In genomic region chr10:71347587-71348395, GRCh38 we compare ENCODE assay signal across 1 cellular context.
TF ChIP-seq lines count a peak whose summit lies in the region.

No MANE protein-coding gene starts in this region.

TF ChIP-seq in HepG2, 621 proteins besides CTCF, POLR2A, EP300 and RAD21 (continued from another document and continues in another):
- no peak for TF ChIP-seq GFI1 (CRISPR knock-in tag; IDR thresholded peaks at IDR 0.05; ENCODE audit: borderline replicate concordance)
- no peak for TF ChIP-seq FOXA1 (IDR thresholded peaks at IDR 0.05)
- TF ChIP-seq FOXA1 (CRISPR knock-in tag; IDR thresholded peaks at IDR 0.05): peak; percentile 93
- TF ChIP-seq MLX (CRISPR knock-in tag; IDR thresholded peaks at IDR 0.05): peak; percentile 64; the same call in 1 of the 2 replicates
- TF ChIP-seq GABPB1 (CRISPR knock-in tag; IDR thresholded peaks at IDR 0.05): peak; percentile 81
- TF ChIP-seq ZNF343 (CRISPR knock-in tag; IDR thresholded peaks at IDR 0.05): peak; percentile 85; the same call in 1 of the 2 replicates
- peak; percentile 83; the same call in 1 of the 2 replicates for TF ChIP-seq ZNF264 (CRISPR knock-in tag; IDR thresholded peaks at IDR 0.05)
- 0 out of 2 replicates have a peak, but pooled peaks have one; percentile 40 for TF ChIP-seq ZNF782 (CRISPR knock-in tag; IDR thresholded peaks at IDR 0.05; ENCODE audit: borderline replicate concordance)
- TF ChIP-seq ZSCAN29 (CRISPR knock-in tag; conservative IDR thresholded peaks at IDR 0.05): 0 out of 2 replicates have a peak, but pooled peaks have one; percentile 61
- 0 out of 2 replicates have a peak, but pooled peaks have one; percentile 19 for TF ChIP-seq SIX1 (CRISPR knock-in tag; IDR thresholded peaks at IDR 0.05; ENCODE audit: borderline replicate concordance)
- TF ChIP-seq HINFP (CRISPR knock-in tag; IDR thresholded peaks at IDR 0.05; ENCODE audit: low read depth): peak; percentile 71
- peak; percentile 83; the same call in 1 of the 2 replicates for TF ChIP-seq RFXAP (CRISPR knock-in tag; IDR thresholded peaks at IDR 0.05; ENCODE audit: borderline replicate concordance)
- TF ChIP-seq SP5 (CRISPR knock-in tag; IDR thresholded peaks at IDR 0.05; ENCODE audit: borderline replicate concordance, low read depth): peak; percentile 61
- TF ChIP-seq, protein P1, sequence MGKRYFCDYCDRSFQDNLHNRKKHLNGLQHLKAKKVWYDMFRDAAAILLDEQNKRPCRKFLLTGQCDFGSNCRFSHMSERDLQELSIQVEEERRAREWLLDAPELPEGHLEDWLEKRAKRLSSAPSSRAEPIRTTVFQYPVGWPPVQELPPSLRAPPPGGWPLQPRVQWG (CRISPR knock-in tag; IDR thresholded peaks at IDR 0.05; ENCODE audit: borderline replicate concordance, low read depth): no peak
- TF ChIP-seq ZNF777 (CRISPR knock-in tag; IDR thresholded peaks at IDR 0.05): no peak
- no peak for TF ChIP-seq ZHX1 (CRISPR knock-in tag; IDR thresholded peaks at IDR 0.05; ENCODE audit: low read depth)
- TF ChIP-seq TCF7 (IDR thresholded peaks at IDR 0.05; ENCODE audit: low read depth): peak; percentile 58; the same call in 1 of the 2 replicates
- no peak for TF ChIP-seq USF2 (IDR thresholded peaks at IDR 0.05; ENCODE audit: low read depth, low read length)
- TF ChIP-seq USF2 (CRISPR knock-in tag; IDR thresholded peaks at IDR 0.05; ENCODE audit: borderline replicate concordance): no peak
- TF ChIP-seq MEIS1 (CRISPR knock-in tag; IDR thresholded peaks at IDR 0.05; ENCODE audit: borderline replicate concordance): peak; percentile 93
- TF ChIP-seq MAFG (CRISPR knock-in tag; IDR thresholded peaks at IDR 0.05): no peak
- TF ChIP-seq ZNF280B (CRISPR knock-in tag; IDR thresholded peaks at IDR 0.05; ENCODE audit: borderline replicate concordance): no peak
- TF ChIP-seq SRSF4 (IDR thresholded peaks at IDR 0.05; ENCODE audit: low read depth, low read length, poor library complexity, severe bottlenecking): no peak
- TF ChIP-seq PRMT3 (CRISPR knock-in tag; IDR thresholded peaks at IDR 0.05; ENCODE audit: borderline replicate concordance, low read depth): no peak
- TF ChIP-seq ZNF10 (CRISPR knock-in tag; IDR thresholded peaks at IDR 0.05; ENCODE audit: borderline replicate concordance, low read depth): no peak
- no peak for TF ChIP-seq XBP1 (CRISPR knock-in tag; IDR thresholded peaks at IDR 0.05)
- TF ChIP-seq NPAS2 (CRISPR knock-in tag; IDR thresholded peaks at IDR 0.05; ENCODE audit: borderline replicate concordance): no peak
- TF ChIP-seq JUNB (CRISPR knock-in tag; IDR thresholded peaks at IDR 0.05; ENCODE audit: borderline replicate concordance): no peak
- TF ChIP-seq IKZF5 (CRISPR knock-in tag; IDR thresholded peaks at IDR 0.05): peak; percentile 62; the same call in 1 of the 2 replicates
- TF ChIP-seq, protein P2, sequence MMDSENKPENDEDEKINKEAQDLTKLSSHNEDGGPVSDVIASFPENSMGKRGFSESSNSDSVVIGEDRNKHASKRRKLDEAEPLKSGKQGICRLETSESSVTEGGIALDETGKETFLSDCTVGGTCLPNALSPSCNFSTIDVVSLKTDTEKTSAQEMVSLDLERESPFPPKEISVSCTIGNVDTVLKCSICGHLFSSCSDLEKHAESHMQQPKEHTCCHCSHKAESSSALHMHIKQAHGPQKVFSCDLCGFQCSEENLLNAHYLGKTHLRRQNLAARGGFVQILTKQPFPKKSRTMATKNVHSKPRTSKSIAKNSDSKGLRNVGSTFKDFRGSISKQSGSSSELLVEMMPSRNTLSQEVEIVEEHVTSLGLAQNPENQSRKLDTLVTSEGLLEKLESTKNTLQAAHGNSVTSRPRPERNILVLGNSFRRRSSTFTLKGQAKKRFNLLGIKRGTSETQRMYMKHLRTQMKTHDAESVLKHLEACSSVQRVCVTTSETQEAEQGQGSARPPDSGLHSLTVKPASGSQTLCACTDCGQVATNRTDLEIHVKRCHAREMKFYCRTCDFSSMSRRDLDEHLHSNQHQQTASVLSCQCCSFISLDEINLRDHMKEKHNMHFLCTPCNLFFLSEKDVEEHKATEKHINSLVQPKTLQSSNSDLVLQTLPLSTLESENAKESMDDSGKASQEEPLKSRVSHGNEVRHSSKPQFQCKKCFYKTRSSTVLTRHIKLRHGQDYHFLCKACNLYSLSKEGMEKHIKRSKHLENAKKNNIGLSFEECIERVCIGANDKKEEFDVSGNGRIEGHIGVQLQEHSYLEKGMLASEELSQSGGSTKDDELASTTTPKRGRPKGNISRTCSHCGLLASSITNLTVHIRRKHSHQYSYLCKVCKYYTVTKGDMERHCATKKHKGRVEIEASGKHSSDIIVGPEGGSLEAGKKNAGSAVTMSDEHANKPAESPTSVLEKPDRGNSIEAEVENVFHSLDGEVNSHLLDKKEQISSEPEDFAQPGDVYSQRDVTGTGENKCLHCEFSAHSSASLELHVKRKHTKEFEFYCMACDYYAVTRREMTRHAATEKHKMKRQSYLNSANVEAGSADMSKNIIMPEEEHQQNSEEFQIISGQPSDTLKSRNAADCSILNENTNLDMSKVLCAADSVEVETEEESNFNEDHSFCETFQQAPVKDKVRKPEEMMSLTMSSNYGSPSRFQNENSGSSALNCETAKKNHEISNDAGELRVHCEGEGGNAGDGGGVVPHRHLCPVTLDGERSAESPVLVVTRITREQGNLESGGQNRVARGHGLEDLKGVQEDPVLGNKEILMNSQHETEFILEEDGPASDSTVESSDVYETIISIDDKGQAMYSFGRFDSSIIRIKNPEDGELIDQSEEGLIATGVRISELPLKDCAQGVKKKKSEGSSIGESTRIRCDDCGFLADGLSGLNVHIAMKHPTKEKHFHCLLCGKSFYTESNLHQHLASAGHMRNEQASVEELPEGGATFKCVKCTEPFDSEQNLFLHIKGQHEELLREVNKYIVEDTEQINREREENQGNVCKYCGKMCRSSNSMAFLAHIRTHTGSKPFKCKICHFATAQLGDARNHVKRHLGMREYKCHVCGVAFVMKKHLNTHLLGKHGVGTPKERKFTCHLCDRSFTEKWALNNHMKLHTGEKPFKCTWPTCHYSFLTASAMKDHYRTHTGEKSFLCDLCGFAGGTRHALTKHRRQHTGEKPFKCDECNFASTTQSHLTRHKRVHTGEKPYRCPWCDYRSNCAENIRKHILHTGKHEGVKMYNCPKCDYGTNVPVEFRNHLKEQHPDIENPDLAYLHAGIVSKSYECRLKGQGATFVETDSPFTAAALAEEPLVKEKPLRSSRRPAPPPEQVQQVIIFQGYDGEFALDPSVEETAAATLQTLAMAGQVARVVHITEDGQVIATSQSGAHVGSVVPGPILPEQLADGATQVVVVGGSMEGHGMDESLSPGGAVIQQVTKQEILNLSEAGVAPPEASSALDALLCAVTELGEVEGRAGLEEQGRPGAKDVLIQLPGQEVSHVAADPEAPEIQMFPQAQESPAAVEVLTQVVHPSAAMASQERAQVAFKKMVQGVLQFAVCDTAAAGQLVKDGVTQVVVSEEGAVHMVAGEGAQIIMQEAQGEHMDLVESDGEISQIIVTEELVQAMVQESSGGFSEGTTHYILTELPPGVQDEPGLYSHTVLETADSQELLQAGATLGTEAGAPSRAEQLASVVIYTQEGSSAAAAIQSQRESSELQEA (CRISPR knock-in tag; IDR thresholded peaks at IDR 0.05; ENCODE audit: not compliant biosample characterization): no peak
- TF ChIP-seq DPF2 (CRISPR knock-in tag; IDR thresholded peaks at IDR 0.05; ENCODE audit: borderline replicate concordance, low read depth): peak; percentile 76; the same call in 1 of the 2 replicates
- TF ChIP-seq POLR2G (IDR thresholded peaks at IDR 0.05; ENCODE audit: low read depth, low read length): peak; percentile 72
